8 cellular contexts compared by ENCODE assay signal in the genomic region with DNA sequence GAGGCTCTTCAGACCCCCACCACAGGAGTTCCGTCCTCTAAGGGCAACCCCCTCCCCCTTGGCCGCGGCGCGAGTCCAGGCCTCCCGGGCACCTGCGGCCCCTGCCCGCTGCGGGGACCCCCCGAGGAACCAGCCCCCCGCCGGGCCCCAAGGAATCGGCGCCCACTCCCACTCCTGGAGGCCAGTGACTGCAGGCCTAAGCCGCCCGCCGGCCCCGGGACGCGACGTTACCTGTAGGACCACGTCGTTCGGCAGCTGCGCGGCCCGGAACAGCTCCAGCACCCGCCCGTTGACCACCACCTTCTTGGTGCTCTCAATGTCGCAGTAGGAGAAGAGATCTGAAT. TPM values are rescaled to one million over a fixed set of nuclear protein-coding genes. Genes with fewer than 3 reads are reported as not detected.
A peak's percentile ranks its signal among the peaks of the same experiment; 100 is the strongest.
DNase-seq lines count a peak whose midpoint lies in the region; ATAC-seq and TF ChIP-seq lines count a peak whose summit lies in the region.

No MANE protein-coding gene starts in this region.

- peak overlapping the region; percentile 89 for H3K9ac ChIP-seq in adipocyte (ENCODE audit: low read length)

- H3K9me3 Mint-ChIP-seq in immature natural killer cell, result no peaks in the 10 kb centered on the region

- H3K36me3 ChIP-seq in adipocyte (ENCODE audit: control insufficient read depth, insufficient read depth, low read length, severe bottlenecking), result no peaks in the 10 kb centered on the region

- peak overlapping the region; percentile 92 for H3K4me3 ChIP-seq in adipocyte (ENCODE audit: low read length)

- peaks cover 20% of the 10 kb centered on the region for H3K4me1 ChIP-seq in adipocyte (ENCODE audit: control insufficient read depth, insufficient read depth, low read length)

- H3K4me1 Mint-ChIP-seq in immature natural killer cell, result peaks cover 7 to 22% of the 10 kb centered on the region in 2 donors

- H3K27me3 Mint-ChIP-seq in immature natural killer cell (ENCODE audit: low read depth in 3 of 3), result peaks cover 0 to 10% (median 5%) of the 10 kb centered on the region in 3 donors

- TF ChIP-seq CTCF in C4-2B (conservative IDR thresholded peaks at IDR 0.05), result no peak

- no peaks in the 10 kb centered on the region for H3K36me3 Mint-ChIP-seq in immature natural killer cell

- H3K9me3 ChIP-seq in adipocyte (ENCODE audit: control insufficient read depth, low read length), result no peaks in the 10 kb centered on the region

- H3K4me3 Mint-ChIP-seq in immature natural killer cell, result peak overlapping the region; percentile 81 to 89 (median 84)

- H3K27ac Mint-ChIP-seq in immature natural killer cell, result peak overlapping the region; percentile 65 to 86 (median 75)

- peak; percentile 13 for ATAC-seq in HG02678 (IDR thresholded peaks at IDR 0.05; ENCODE audit: unreplicated experiment)
- no peak for ATAC-seq in GM18870 (IDR thresholded peaks at IDR 0.05; ENCODE audit: unreplicated experiment)

- H3K27ac ChIP-seq in C4-2B (peak overlapping the region; percentile 97), substantia nigra (ENCODE audit: low read depth, low read length, poor library complexity, severe bottlenecking) (peak overlapping the region; percentile 83)

- H3K27me3 ChIP-seq in adipocyte (replicated peaks; ENCODE audit: control insufficient read depth, insufficient read depth, low read length), result no peaks in the 10 kb centered on the region

- DNase-seq in adipocyte (ENCODE audit: low read depth) (no peak), immature natural killer cell (peak in 2 of 3 donors; percentile 8 to 11), substantia nigra (lab: John Stamatoyannopoulos, UW) (peak in 16 of 49 donors; percentile 19 to 74 (median 36)), NCI-H345 treated with DMSO at 0.1 percent for 48 hours (lab: John Stamatoyannopoulos, UW; ENCODE audit: unreplicated experiment) (no peak), HK-2 (ENCODE audit: unreplicated experiment) (no peak)

RNA-seq across cellular contexts. Expression of gene REPS1, which starts 0.8 kb away (rescaled TPM):
- 10 to 100 TPM; 14.3 to 25.6 (median 18.2) TPM for polyA plus RNA-seq in immature natural killer cell

RNA-seq across cellular contexts. Expression of gene ABRACL, which starts 41.3 kb away (rescaled TPM):
- 100 to 1,000 TPM; 113 to 167 (median 153) TPM for polyA plus RNA-seq in immature natural killer cell

Comparison
In these comparisons a context has a peak if more than half of its experiments do, and no peak if none do; other contexts are left out.
1. DNase-seq: peak in immature natural killer cell (2 of 3); none in adipocyte (single experiment), NCI-H345 treated with DMSO at 0.1 percent for 48 hours (single experiment) and HK-2 (single experiment).